Comparison of ENCODE assay signal across 1 cellular context in genomic region chr4:82415922-82416365, GRCh38.
TF ChIP-seq lines count a peak whose summit lies in the region.

No MANE protein-coding gene starts in this region.

TF ChIP-seq in HepG2, 621 proteins besides CTCF, POLR2A, EP300 and RAD21 (continued from another document):
- TF ChIP-seq RFX1 (IDR thresholded peaks at IDR 0.05) (no peak), ZFP90 (CRISPR knock-in tag; IDR thresholded peaks at IDR 0.05; ENCODE audit: borderline replicate concordance) (no peak), CREB1 (IDR thresholded peaks at IDR 0.05) (no peak), CREB1 (CRISPR knock-in tag; IDR thresholded peaks at IDR 0.05) (no peak), HMGXB4 (CRISPR knock-in tag; IDR thresholded peaks at IDR 0.05; ENCODE audit: borderline replicate concordance in 1 of 2, low read depth in 1 of 2) (no peak), ZFAT (CRISPR knock-in tag; conservative IDR thresholded peaks at IDR 0.05) (no peak), ZBTB37 (CRISPR knock-in tag; IDR thresholded peaks at IDR 0.05) (no peak), NFYB (CRISPR knock-in tag; IDR thresholded peaks at IDR 0.05) (peak; percentile 63; the same call in 1 of the 2 replicates), SAFB2 (CRISPR knock-in tag; IDR thresholded peaks at IDR 0.05; ENCODE audit: borderline replicate concordance, low read depth) (no peak)
